Comparison of ENCODE assay signal across 8 cellular contexts in genomic region chr1:29258974-29259801, GRCh38. TPM values are rescaled to one million over a fixed set of nuclear protein-coding genes. Genes with fewer than 3 reads are reported as not detected.
DNase-seq lines count a peak whose midpoint lies in the region; ATAC-seq and TF ChIP-seq lines count a peak whose summit lies in the region.

No MANE protein-coding gene starts in this region.

- DNase-seq in GM06990 (ENCODE audit: extremely low read depth, insufficient read length) (no peak), left cardiac atrium (no peak), prostate gland (ENCODE audit: low spot score) (no peak)
- DNase-seq in activated CD4-positive, CD25-positive, alpha-beta regulatory T cell (lab: John Stamatoyannopoulos, UW): no peak
- DNase-seq in effector CD8-positive, alpha-beta T cell (lab: John Stamatoyannopoulos, UW): no peak

- no peaks in the 10 kb centered on the region for H3K4me1 ChIP-seq in prostate gland (replicated peaks)

- TF ChIP-seq CTCF in GM06990 (IDR thresholded peaks at IDR 0.05; ENCODE audit: insufficient read depth, low read length, poor library complexity, severe bottlenecking) (no peak), WI38 (IDR thresholded peaks at IDR 0.05; ENCODE audit: low read depth, low read length) (no peak), prostate gland (IDR thresholded peaks at IDR 0.05) (no peak)

- H3K27me3 ChIP-seq in GM06990 (replicated peaks; ENCODE audit: control insufficient read depth, insufficient read depth, low read length) (peaks cover 3% of the 10 kb centered on the region), prostate gland (replicated peaks; ENCODE audit: insufficient read depth) (no peaks in the 10 kb centered on the region)

- H3K36me3 ChIP-seq in GM06990 (ENCODE audit: control insufficient read depth, insufficient read depth, low read length) (no peaks in the 10 kb centered on the region), prostate gland (no peaks in the 10 kb centered on the region)

- TF ChIP-seq POLR2A in prostate gland (IDR thresholded peaks at IDR 0.05): no peak

- H3K4me3 ChIP-seq in GM06990 (replicated peaks; ENCODE audit: low read depth, low read length): peak overlapping the region; percentile 20; the same call in 1 of the 2 replicates
- peak overlapping the region; percentile 54 for H3K4me3 ChIP-seq in WI38 (ENCODE audit: low read depth, low read length)
- peak overlapping the region; percentile 25 to 37 for H3K4me3 ChIP-seq in prostate gland

- intact Hi-C loops in left cardiac atrium (cut with DNase I) (no loop called here), prostate gland (cut with DNase I) (no loop called here)

- H3K9me3 ChIP-seq in prostate gland: no peaks in the 10 kb centered on the region

- peak overlapping the region in 1 of 2 donors; percentile 43 for H3K27ac ChIP-seq in prostate gland

- ATAC-seq in left cardiac atrium (peak; percentile 46 to 50), GM18907 (IDR thresholded peaks at IDR 0.05; ENCODE audit: unreplicated experiment) (no peak), GM19467 (IDR thresholded peaks at IDR 0.05; ENCODE audit: unreplicated experiment) (no peak)

- WGBS in prostate gland: 25% methylated on average over 37 of the region's 38 CpGs

RNA-seq across cellular contexts. Expression of gene PTPRU, which starts 22.9 kb away (rescaled TPM):
- 10 to 100 TPM; 13.6 to 18.2 TPM for total RNA-seq in left cardiac atrium
- total RNA-seq in prostate gland: 10 to 100 TPM; 49.9 to 60.5 TPM

RNA-seq across cellular contexts. Expression of gene MECR, which starts 28.5 kb away (rescaled TPM):
- 10 to 100 TPM; 25.8 to 26.2 TPM for total RNA-seq in left cardiac atrium
- total RNA-seq in prostate gland: 10 to 100 TPM; 17.7 to 49.3 TPM

Comparison
In these comparisons a context has a peak if more than half of its experiments do, and no peak if none do; other contexts are left out.
1. ATAC-seq: peak in left cardiac atrium (2 of 2); none in GM18907 (single experiment) and GM19467 (single experiment).
2. Peak in every context shown above with its lines, with median percentiles within 50 percentile points of each other: H3K4me3 ChIP-seq.